1 cellular context compared by ENCODE assay signal in genomic region chr16:21233521-21234150, GRCh38.
A peak's percentile ranks its signal among the peaks of the same experiment; 100 is the strongest.
TF ChIP-seq lines count a peak whose summit lies in the region.

Gene ANKS4B (plus strand): TSS chr16:21233699. CDS start chr16:21233738, 39 bp downstream.

TF ChIP-seq in HepG2, 621 proteins besides CTCF, POLR2A, EP300 and RAD21 (continued from another document and continues in another):
- TF ChIP-seq GLMP (CRISPR knock-in tag; IDR thresholded peaks at IDR 0.05; ENCODE audit: borderline replicate concordance), result no peak
- 0 out of 2 replicates have a peak, but pooled peaks have one; percentile 45 for TF ChIP-seq ZSCAN22 (CRISPR knock-in tag; IDR thresholded peaks at IDR 0.05)
- TF ChIP-seq SRY (CRISPR knock-in tag; IDR thresholded peaks at IDR 0.05), result peak; percentile 33; the same call in 1 of the 2 replicates
- peak; percentile 74; the same call in 1 of the 2 replicates for TF ChIP-seq ARID4A (CRISPR knock-in tag; IDR thresholded peaks at IDR 0.05; ENCODE audit: borderline replicate concordance)
- no peak for TF ChIP-seq MLXIP (CRISPR knock-in tag; IDR thresholded peaks at IDR 0.05; ENCODE audit: borderline replicate concordance)
- 0 out of 2 replicates have a peak, but pooled peaks have one; percentile 58 for TF ChIP-seq HHEX (CRISPR knock-in tag; IDR thresholded peaks at IDR 0.05)
- no peak for TF ChIP-seq E2F2 (CRISPR knock-in tag; IDR thresholded peaks at IDR 0.05; ENCODE audit: borderline replicate concordance)
- TF ChIP-seq ZNF687 (CRISPR knock-in tag; IDR thresholded peaks at IDR 0.05), result no peak
- no peak for TF ChIP-seq ZNF20 (CRISPR knock-in tag; IDR thresholded peaks at IDR 0.05)
- TF ChIP-seq ARHGAP35 (CRISPR knock-in tag; IDR thresholded peaks at IDR 0.05; ENCODE audit: borderline replicate concordance), result no peak
- TF ChIP-seq HES4 (CRISPR knock-in tag; IDR thresholded peaks at IDR 0.05; ENCODE audit: borderline replicate concordance), result no peak
- peak; percentile 99 for TF ChIP-seq RXRB (CRISPR knock-in tag; IDR thresholded peaks at IDR 0.05; ENCODE audit: borderline replicate concordance)
- peak; percentile 91; the same call in 1 of the 2 replicates for TF ChIP-seq AHDC1 (CRISPR knock-in tag; IDR thresholded peaks at IDR 0.05; ENCODE audit: borderline replicate concordance)
- no peak for TF ChIP-seq FOSL1 (CRISPR knock-in tag; IDR thresholded peaks at IDR 0.05; ENCODE audit: borderline replicate concordance)
- TF ChIP-seq ZNF326 (CRISPR knock-in tag; IDR thresholded peaks at IDR 0.05; ENCODE audit: borderline replicate concordance), result no peak
- no peak for TF ChIP-seq ATRX (CRISPR knock-in tag; IDR thresholded peaks at IDR 0.05; ENCODE audit: borderline replicate concordance)
- peak; percentile 68; the same call in 1 of the 2 replicates for TF ChIP-seq ZNF205 (CRISPR knock-in tag; IDR thresholded peaks at IDR 0.05)
- no peak for TF ChIP-seq ZHX1 (CRISPR knock-in tag; IDR thresholded peaks at IDR 0.05; ENCODE audit: low read depth)
- TF ChIP-seq ZBTB38 (CRISPR knock-in tag; IDR thresholded peaks at IDR 0.05), result peak; percentile 71; the same call in 1 of the 2 replicates
- peak; percentile 72 for TF ChIP-seq SP5 (CRISPR knock-in tag; IDR thresholded peaks at IDR 0.05; ENCODE audit: borderline replicate concordance, low read depth)
- TF ChIP-seq MED13 (CRISPR knock-in tag; IDR thresholded peaks at IDR 0.05), result 0 out of 2 replicates have a peak, but pooled peaks have one; percentile 31
- no peak for TF ChIP-seq ZNF616 (CRISPR knock-in tag; IDR thresholded peaks at IDR 0.05; ENCODE audit: low read depth)
- peak; percentile 95 for TF ChIP-seq ZNF670 (CRISPR knock-in tag; IDR thresholded peaks at IDR 0.05; ENCODE audit: borderline replicate concordance)
- TF ChIP-seq ZFP36L2 (CRISPR knock-in tag; IDR thresholded peaks at IDR 0.05), result 0 out of 2 replicates have a peak, but pooled peaks have one; percentile 89
- TF ChIP-seq ZNF383 (CRISPR knock-in tag; IDR thresholded peaks at IDR 0.05; ENCODE audit: borderline replicate concordance), result peak; percentile 38; the same call in 1 of the 2 replicates
- TF ChIP-seq ZNF672 (CRISPR knock-in tag; IDR thresholded peaks at IDR 0.05), result no peak
- TF ChIP-seq CREM (IDR thresholded peaks at IDR 0.05), result peak; percentile 88
- TF ChIP-seq CREM (CRISPR knock-in tag; IDR thresholded peaks at IDR 0.05), result no peak
- peak; percentile 26; the same call in 1 of the 2 replicates for TF ChIP-seq KDM5A (IDR thresholded peaks at IDR 0.05; ENCODE audit: borderline replicate concordance, low read length)
